Comparison of ENCODE assay signal across 10 cellular contexts in genomic region chr2:39871291-39871761, GRCh38.
DNase-seq lines count a peak whose midpoint lies in the region; ATAC-seq and TF ChIP-seq lines count a peak whose summit lies in the region.
"Had no signal": no experiment of that assay in that cellular context is flagged by ENCODE, and none has a peak within 500 bp of the region (broad histone marks: within the 10 kb centered on the region; RNA-seq: fewer than 3 reads in every experiment).

No MANE protein-coding gene starts in this region.

- no peaks in the 10 kb centered on the region for H3K9me3 ChIP-seq in IMR-90 (ENCODE audit: control insufficient read depth, insufficient read depth, low read length)
- no peaks in the 10 kb centered on the region for H3K9me3 ChIP-seq in hepatocyte (ENCODE audit: low read depth)
- no peaks in the 10 kb centered on the region for H3K9me3 ChIP-seq in ovary

- H3K23ac ChIP-seq in IMR-90 (ENCODE audit: low read depth, low read length) = no peak overlapping the region

- H2BK15ac ChIP-seq in IMR-90 (ENCODE audit: low read depth, low read length) = no peak overlapping the region

- H3K4me3 ChIP-seq in IMR-90 (ENCODE audit: insufficient read depth, low read depth, low read length) = no peak overlapping the region
- H3K4me3 ChIP-seq in hepatocyte = no peak overlapping the region
- H3K4me3 ChIP-seq in ovary = no peak overlapping the region

- peak overlapping the region; percentile 10; the same call in 1 of the 2 replicates for H2BK120ac ChIP-seq in IMR-90 (ENCODE audit: low read depth, low read length)

- TF ChIP-seq POLR2A in IMR-90 (IDR thresholded peaks at IDR 0.05; ENCODE audit: low read depth, low read length) (no peak), ovary (IDR thresholded peaks at IDR 0.05) (no peak)

- no peak for TF ChIP-seq RAD21 in IMR-90 (IDR thresholded peaks at IDR 0.05; ENCODE audit: low read length)

- TF ChIP-seq EP300 in ovary (IDR thresholded peaks at IDR 0.05) = no peak

- TF ChIP-seq CTCF in IMR-90 (conservative IDR thresholded peaks at IDR 0.05; ENCODE audit: low read depth, low read length) (no peak), hepatocyte (IDR thresholded peaks at IDR 0.05; ENCODE audit: poor library complexity) (no peak), ovary (IDR thresholded peaks at IDR 0.05) (no peak)

- H2BK20ac ChIP-seq in IMR-90 (ENCODE audit: low read depth, low read length) = peak overlapping the region; percentile 15; the same call in 1 of the 2 replicates

- in situ Hi-C loops in IMR-90 (cut with MboI; ENCODE audit: low sequenced_read_pairs) = no loop called here

- H3K9me2 ChIP-seq in hepatocyte (replicated peaks; ENCODE audit: insufficient read depth) = no peaks in the 10 kb centered on the region

- peak overlapping the region; percentile 11; the same call in 1 of the 2 replicates for H3K4ac ChIP-seq in IMR-90 (ENCODE audit: low read depth, low read length)

- ATAC-seq in IMR-90 (ENCODE audit: low read depth) = peak; percentile 71
- no peak for ATAC-seq in GM19452 (IDR thresholded peaks at IDR 0.05; ENCODE audit: unreplicated experiment)

- no peak overlapping the region for H4K8ac ChIP-seq in IMR-90 (ENCODE audit: low read depth in 2 of 2, low read length in 2 of 2)

- peaks cover 9% of the 10 kb centered on the region for H3K4me1 ChIP-seq in IMR-90 (ENCODE audit: control insufficient read depth, insufficient read depth, low read length)
- H3K4me1 ChIP-seq in hepatocyte (ENCODE audit: insufficient read depth) = no peaks in the 10 kb centered on the region
- peaks cover 3% of the 10 kb centered on the region for H3K4me1 ChIP-seq in ovary (ENCODE audit: insufficient read depth)

- H4K5ac ChIP-seq in IMR-90 (ENCODE audit: low read depth, low read length) = no peak overlapping the region

- dilution Hi-C loops in IMR-90 (cut with HindIII; ENCODE audit: low sequenced_read_pairs, unreplicated experiment) = no loop called here

- H3K4me2 ChIP-seq in IMR-90 (ENCODE audit: low read depth, low read length) (no peak overlapping the region; the same call in 1 of the 2 replicates), hepatocyte (no peak overlapping the region)

- no TSS peak for BruUV-seq in IMR-90 (replicated peaks; lab: Mats Ljungman, UMichigan)

- H3K9ac ChIP-seq in IMR-90 (ENCODE audit: low read depth, low read length) = no peak overlapping the region

- H4K20me1 ChIP-seq in IMR-90 (ENCODE audit: insufficient read depth, low read length) = no peaks in the 10 kb centered on the region
- H4K20me1 ChIP-seq in hepatocyte (ENCODE audit: insufficient read depth, poor library complexity, severe bottlenecking) = no peaks in the 10 kb centered on the region

- POLR2A ChIA-PET in IMR-90 (lab: Charles Lee; ENCODE audit: unreplicated experiment) = no interaction called here

- no peak overlapping the region for H3K27ac ChIP-seq in IMR-90 (ENCODE audit: insufficient read depth, low read length)
- no peak overlapping the region for H3K27ac ChIP-seq in hepatocyte
- no peak overlapping the region for H3K27ac ChIP-seq in ovary

- H3K14ac ChIP-seq in IMR-90 (replicated peaks; ENCODE audit: low read depth, low read length) = no peak overlapping the region

- no peak overlapping the region for H3K56ac ChIP-seq in IMR-90 (ENCODE audit: extremely low read depth, insufficient read depth, low read length)

- H2AFZ ChIP-seq in IMR-90 (replicated peaks; ENCODE audit: low read length, poor library complexity) (peak overlapping the region; percentile 9), hepatocyte (no peak overlapping the region)

- no peak overlapping the region for H2AK5ac ChIP-seq in IMR-90 (ENCODE audit: low read depth, low read length)

- no peaks in the 10 kb centered on the region for H3K79me1 ChIP-seq in IMR-90 (ENCODE audit: low read depth in 1 of 2, low read length in 2 of 2)

- H2AK9ac ChIP-seq in IMR-90 (replicated peaks; ENCODE audit: low read depth, low read length, poor library complexity) = no peak overlapping the region

- no peak overlapping the region for H3K18ac ChIP-seq in IMR-90 (ENCODE audit: low read depth, low read length)

- H2BK5ac ChIP-seq in IMR-90 (ENCODE audit: low read depth, low read length, poor library complexity, severe bottlenecking) = no peak overlapping the region

- intact Hi-C loops in IMR-90 (cut with micrococcal nuclease) (no loop called here), ovary (cut with DNase I) (no loop called here)

- peaks cover 2% of the 10 kb centered on the region; the same call in 1 of the 2 replicates for H3K27me3 ChIP-seq in IMR-90 (ENCODE audit: control insufficient read depth, insufficient read depth, low read length)
- no peaks in the 10 kb centered on the region for H3K27me3 ChIP-seq in hepatocyte
- H3K27me3 ChIP-seq in ovary = no peaks in the 10 kb centered on the region

- CTCF ChIA-PET in IMR-90 (lab: Yijun Ruan, JAX) = no interaction called here

- DNase-seq in Ammon's horn (ENCODE audit: low spot score) (peak; percentile 70), IMR-90 (peak; percentile 90), amniotic epithelial cell (ENCODE audit: low read depth) (peak; percentile 83), hepatocyte (ENCODE audit: low spot score) (peak; percentile 19), DMS153 (lab: John Stamatoyannopoulos, UW) (no peak), NCI-H2107 (lab: John Stamatoyannopoulos, UW) (no peak), ovary (no peak)
- DNase-seq: central memory CD4-positive, alpha-beta T cell; small intestine had no signal

- no peak overlapping the region for H4K91ac ChIP-seq in IMR-90 (ENCODE audit: insufficient read depth, low read depth, low read length)

- no peaks in the 10 kb centered on the region for H3K79me2 ChIP-seq in hepatocyte

- peaks cover 8% of the 10 kb centered on the region; the same call in 1 of the 2 replicates for H3K9me1 ChIP-seq in IMR-90 (ENCODE audit: insufficient read depth, low read length)

- H3K36me3 ChIP-seq in IMR-90 (ENCODE audit: control insufficient read depth, insufficient read depth, low read length) = no peaks in the 10 kb centered on the region
- no peaks in the 10 kb centered on the region for H3K36me3 ChIP-seq in hepatocyte (replicated peaks; ENCODE audit: insufficient read depth, low read depth)
- no peaks in the 10 kb centered on the region for H3K36me3 ChIP-seq in ovary

- 0% methylated on average over 1 of the region's 7 CpGs; no CpG with 5 or more reads in 1 of the 2 experiments for WGBS in IMR-90 (ENCODE audit: extremely low coverage in 2 of 2, insufficient read length in 1 of 2), 2 experiments
- WGBS in hepatocyte (ENCODE audit: low lambda C conversion rate, missing lambda C conversion rate) = 49% methylated on average over 7 of the region's 7 CpGs
- 50 to 60% (median 55%) methylated on average over 7 of the region's 7 CpGs for WGBS in ovary, 3 donors

TF ChIP-seq in IMR-90, 13 proteins besides CTCF, POLR2A, EP300 and RAD21:
- TF ChIP-seq BHLHE40 (IDR thresholded peaks at IDR 0.05; ENCODE audit: low read depth, low read length) (peak; percentile 85), ELK1 (IDR thresholded peaks at IDR 0.05; ENCODE audit: borderline replicate concordance, low read depth, low read length) (no peak), RFX5 (IDR thresholded peaks at IDR 0.05; ENCODE audit: low read depth, low read length) (no peak)

Comparison
In these comparisons a context has a peak if more than half of its experiments do, and no peak if none do; other contexts are left out.
1. DNase-seq: peak in Ammon's horn (single experiment), IMR-90 (single experiment), amniotic epithelial cell (single experiment) and hepatocyte (single experiment); none in DMS153 (single experiment), NCI-H2107 (single experiment) and ovary (0 of 5).